ENCODE assay signal across 21 cellular contexts in genomic region chr12:5535531-5535930, GRCh38.
DNase-seq lines count a peak whose midpoint lies in the region; ATAC-seq and TF ChIP-seq lines count a peak whose summit lies in the region.
"Had no signal": no experiment of that assay in that cellular context is flagged by ENCODE, and none has a peak within 500 bp of the region (broad histone marks: within the 10 kb centered on the region; RNA-seq: fewer than 3 reads in every experiment).

No MANE protein-coding gene starts in this region.

- WGBS in H9 (ENCODE audit: extremely low coverage, insufficient read length, low lambda C conversion rate) = no CpG with 5 or more reads among the region's 3 CpGs
- WGBS in endodermal cell (ENCODE audit: insufficient coverage in 1 of 2, insufficient read length in 1 of 2), 2 experiments = 95 to 100% methylated on average over 1 to 2 of the region's 3 CpGs
- WGBS in prostate gland = 86% methylated on average over 3 of the region's 3 CpGs
- 94% methylated on average over 3 of the region's 3 CpGs for WGBS in hepatocyte (ENCODE audit: low lambda C conversion rate, missing lambda C conversion rate)

- no peak for TF ChIP-seq POLR2A in prostate gland (IDR thresholded peaks at IDR 0.05)

- H3K27me3 Mint-ChIP-seq in H9 (ENCODE audit: low read depth) = peaks cover 16% of the 10 kb centered on the region
- peaks cover 46% of the 10 kb centered on the region for H3K27me3 Mint-ChIP-seq in endodermal cell (ENCODE audit: insufficient read depth)
- H3K27me3 Mint-ChIP-seq in activated T-cell treated with anti-CD3 and anti-CD28 coated beads, Interleukin-2, amount 50 U/mL, for 72 hours (ENCODE audit: low read depth) = peaks cover 7% of the 10 kb centered on the region
- peaks cover 25% of the 10 kb centered on the region for H3K27me3 Mint-ChIP-seq in CD8-positive, alpha-beta T cell (ENCODE audit: low read depth)

- H3K4me3 Mint-ChIP-seq in H9 (no peak overlapping the region), endodermal cell (no peak overlapping the region)
- H3K4me3 Mint-ChIP-seq in activated T-cell treated with anti-CD3 and anti-CD28 coated beads, Interleukin-2, amount 50 U/mL, for 72 hours = no peak overlapping the region
- H3K4me3 Mint-ChIP-seq in CD8-positive, alpha-beta T cell = no peak overlapping the region
- H3K4me3 Mint-ChIP-seq: B cell; CD4-positive, CD25-positive, alpha-beta regulatory T cell; CD8-positive, alpha-beta memory T cell had no signal

- no peak overlapping the region for H3K4ac ChIP-seq in H9 (ENCODE audit: low read depth, low read length)

- H2BK20ac ChIP-seq in H9 (ENCODE audit: low read depth, low read length, poor library complexity, severe bottlenecking) = peak overlapping the region; percentile 32

- H3K14ac ChIP-seq in H9 (ENCODE audit: insufficient read depth, low read length) = no peak overlapping the region

- H3K27me3 ChIP-seq in H9 (ENCODE audit: insufficient read depth, low read length) (no peaks in the 10 kb centered on the region), endodermal cell (ENCODE audit: control insufficient read depth, insufficient read depth, low read length, poor library complexity, severe bottlenecking) (no peaks in the 10 kb centered on the region), prostate gland (replicated peaks; ENCODE audit: insufficient read depth) (no peaks in the 10 kb centered on the region), hepatocyte (no peaks in the 10 kb centered on the region)
- H3K27me3 ChIP-seq in CD8-positive, alpha-beta T cell (ENCODE audit: insufficient read depth, low read length) = no peaks in the 10 kb centered on the region

- no peak overlapping the region for H2BK120ac ChIP-seq in H9 (ENCODE audit: low read depth, low read length, poor library complexity, severe bottlenecking)

- H3T11ph ChIP-seq in H9 (ENCODE audit: low read length) = no peak overlapping the region

- no peak overlapping the region for H3K23ac ChIP-seq in H9 (ENCODE audit: insufficient read length, low read depth, low read length)

- H3K4me1 ChIP-seq in H9 (ENCODE audit: insufficient read depth, low read length) (peaks cover 4% of the 10 kb centered on the region; the same call in 1 of the 2 replicates), endodermal cell (ENCODE audit: control insufficient read depth, insufficient read depth, low read length) (no peaks in the 10 kb centered on the region), prostate gland (replicated peaks) (no peaks in the 10 kb centered on the region), hepatocyte (ENCODE audit: insufficient read depth) (peaks cover 2% of the 10 kb centered on the region)
- H3K4me1 ChIP-seq in CD8-positive, alpha-beta T cell (ENCODE audit: insufficient read depth, low read length) = no peaks in the 10 kb centered on the region
- H3K4me1 ChIP-seq: A549, BLaER1 had no signal

- ATAC-seq in activated T-cell treated with anti-CD3 and anti-CD28 coated beads, Interleukin-2, amount 50 U/mL, for 72 hours (replicated peaks in 1 of 2) = no peak
- ATAC-seq in CD8-positive, alpha-beta T cell = no peak
- ATAC-seq: A549, HCT116 had no signal

- no peak overlapping the region for H3K4me2 ChIP-seq in H9 (ENCODE audit: insufficient read depth, insufficient read length, low read length)
- no peak overlapping the region for H3K4me2 ChIP-seq in hepatocyte
- H3K4me2 ChIP-seq: A549, BLaER1 had no signal

- H3K4me3 ChIP-seq in AG10803 (ENCODE audit: low read length) (no peak overlapping the region), endodermal cell (ENCODE audit: low read length) (no peak overlapping the region), prostate gland (no peak overlapping the region), hepatocyte (no peak overlapping the region)
- no peak overlapping the region for H3K4me3 ChIP-seq in CD8-positive, alpha-beta T cell (ENCODE audit: low read depth, low read length)
- H3K4me3 ChIP-seq: A549, BLaER1 had no signal

- H3K9me3 Mint-ChIP-seq in H9 (no peaks in the 10 kb centered on the region; a peak in 1 of 5 replicates), endodermal cell (peaks cover 6% of the 10 kb centered on the region)
- peaks cover 0 to 5% of the 10 kb centered on the region in 2 donors for H3K9me3 Mint-ChIP-seq in activated T-cell treated with anti-CD3 and anti-CD28 coated beads, Interleukin-2, amount 50 U/mL, for 72 hours
- peaks cover 6% of the 10 kb centered on the region for H3K9me3 Mint-ChIP-seq in CD8-positive, alpha-beta T cell

- no peaks in the 10 kb centered on the region for H3K9me2 ChIP-seq in hepatocyte (replicated peaks; ENCODE audit: insufficient read depth)

- H2BK5ac ChIP-seq in H9 (ENCODE audit: insufficient read length, low read length) = no peak overlapping the region

- H3K27ac Mint-ChIP-seq in H9 = no peak overlapping the region
- no peak overlapping the region for H3K27ac Mint-ChIP-seq in endodermal cell
- H3K27ac Mint-ChIP-seq in activated T-cell treated with anti-CD3 and anti-CD28 coated beads, Interleukin-2, amount 50 U/mL, for 72 hours = no peak overlapping the region
- no peak overlapping the region for H3K27ac Mint-ChIP-seq in CD8-positive, alpha-beta T cell
- H3K27ac Mint-ChIP-seq: B cell; CD4-positive, CD25-positive, alpha-beta regulatory T cell; CD8-positive, alpha-beta memory T cell had no signal

- no peaks in the 10 kb centered on the region for H4K20me1 ChIP-seq in H9 (ENCODE audit: control insufficient read depth, insufficient read depth, insufficient read length)
- no peaks in the 10 kb centered on the region for H4K20me1 ChIP-seq in hepatocyte (ENCODE audit: insufficient read depth, poor library complexity, severe bottlenecking)
- H4K20me1 ChIP-seq: BLaER1 had no signal

- CTCF ChIA-PET in CD8-positive, alpha-beta T cell (lab: Charles Lee) = no interaction called here

- POLR2A ChIA-PET in CD8-positive, alpha-beta T cell (lab: Charles Lee) = no interaction called here

- H3K9ac ChIP-seq in H9 (ENCODE audit: extremely low read depth, insufficient read length, low read length) (no peak overlapping the region), endodermal cell (ENCODE audit: extremely low read depth, low read length, poor library complexity, severe bottlenecking) (no peak overlapping the region)
- H3K9ac ChIP-seq: BLaER1 had no signal

- H3K27ac ChIP-seq in H9 (ENCODE audit: insufficient read length, low read depth, low read length) = no peak overlapping the region
- H3K27ac ChIP-seq in endodermal cell (ENCODE audit: low read depth, low read length) = no peak overlapping the region
- H3K27ac ChIP-seq in prostate gland = no peak overlapping the region
- no peak overlapping the region for H3K27ac ChIP-seq in CD8-positive, alpha-beta T cell (ENCODE audit: low read depth, low read length)
- H3K27ac ChIP-seq in hepatocyte = no peak overlapping the region
- H3K27ac ChIP-seq: A549, BLaER1, C4-2B had no signal

- H3K36me3 Mint-ChIP-seq in H9 (ENCODE audit: insufficient read depth in 1 of 3, low read depth in 3 of 3) (no peaks in the 10 kb centered on the region; a peak in 1 of 7 replicates), endodermal cell (ENCODE audit: low read depth) (no peaks in the 10 kb centered on the region)
- peaks cover 0 to 2% of the 10 kb centered on the region in 2 donors for H3K36me3 Mint-ChIP-seq in activated T-cell treated with anti-CD3 and anti-CD28 coated beads, Interleukin-2, amount 50 U/mL, for 72 hours (ENCODE audit: insufficient read depth in 2 of 2)
- no peaks in the 10 kb centered on the region for H3K36me3 Mint-ChIP-seq in CD8-positive, alpha-beta T cell
- H3K36me3 Mint-ChIP-seq: CD4-positive, CD25-positive, alpha-beta regulatory T cell; CD8-positive, alpha-beta memory T cell had no signal

- no peak overlapping the region for H3K56ac ChIP-seq in H9 (ENCODE audit: insufficient read length, low read depth, low read length)

- no peak overlapping the region for H2BK12ac ChIP-seq in H9 (ENCODE audit: insufficient read length, low read depth, low read length)

- DNase-seq in AG10803 (ENCODE audit: low read depth) = peak; percentile 78
- DNase-seq in EL = peak; percentile 67
- no peak for DNase-seq in H9
- DNase-seq in endodermal cell = peak; percentile 5
- DNase-seq in prostate gland (ENCODE audit: low spot score) = no peak
- no peak for DNase-seq in activated T-cell treated with anti-CD3 and anti-CD28 coated beads, Interleukin-2, amount 50 U/mL, for 72 hours
- no peak for DNase-seq in CD8-positive, alpha-beta T cell
- no peak for DNase-seq in hepatocyte (ENCODE audit: low spot score)
- DNase-seq: 8988T; ACHN; CD4-positive, CD25-positive, alpha-beta regulatory T cell; CD8-positive, alpha-beta memory T cell; DMS53; DMS79 treated with DMSO at 0.1 percent for 48 hours; GDM1; H7 had no signal

- H4K91ac ChIP-seq in H9 (ENCODE audit: insufficient read length, low read depth, low read length) = no peak overlapping the region

- H3K23me2 ChIP-seq in H9 (ENCODE audit: insufficient read length, low read depth, low read length, poor library complexity, severe bottlenecking) = no peaks in the 10 kb centered on the region

- H2AFZ ChIP-seq in H9 (ENCODE audit: low read length) (no peak overlapping the region), hepatocyte (no peak overlapping the region)

- H3K79me2 ChIP-seq in H9 (ENCODE audit: insufficient read depth, low read length) (no peaks in the 10 kb centered on the region), hepatocyte (no peaks in the 10 kb centered on the region)

- no peak overlapping the region for H3K18ac ChIP-seq in H9 (ENCODE audit: insufficient read length, low read depth, low read length)

- no peak overlapping the region for H2AK5ac ChIP-seq in H9 (ENCODE audit: insufficient read length, low read length)

- H4K5ac ChIP-seq in H9 (ENCODE audit: insufficient read length, low read depth, low read length) = peak overlapping the region; percentile 42

- no peak overlapping the region for H4K8ac ChIP-seq in H9 (replicated peaks; ENCODE audit: insufficient read length, low read depth, low read length)

- no peaks in the 10 kb centered on the region for H3K36me3 ChIP-seq in endodermal cell (ENCODE audit: control insufficient read depth, insufficient read depth, low read length)
- no peaks in the 10 kb centered on the region for H3K36me3 ChIP-seq in prostate gland
- H3K36me3 ChIP-seq in CD8-positive, alpha-beta T cell (ENCODE audit: insufficient read depth, low read length) = no peaks in the 10 kb centered on the region
- no peaks in the 10 kb centered on the region for H3K36me3 ChIP-seq in hepatocyte (replicated peaks; ENCODE audit: insufficient read depth, low read depth)
- H3K36me3 ChIP-seq: BLaER1 had no signal

- no peak overlapping the region for H2BK15ac ChIP-seq in H9 (ENCODE audit: low read depth, low read length)

- no peaks in the 10 kb centered on the region for H3K79me1 ChIP-seq in H9 (ENCODE audit: insufficient read depth, low read depth, low read length, poor library complexity, severe bottlenecking)

- no peaks in the 10 kb centered on the region for H3K9me3 ChIP-seq in H9 (ENCODE audit: control insufficient read depth, low read depth, low read length)
- H3K9me3 ChIP-seq in endodermal cell (ENCODE audit: control insufficient read depth, low read length) = peaks cover 3% of the 10 kb centered on the region
- no peaks in the 10 kb centered on the region for H3K9me3 ChIP-seq in prostate gland
- no peaks in the 10 kb centered on the region for H3K9me3 ChIP-seq in CD8-positive, alpha-beta T cell (ENCODE audit: low read length)
- H3K9me3 ChIP-seq in hepatocyte (ENCODE audit: low read depth) = no peaks in the 10 kb centered on the region
- H3K9me3 ChIP-seq: A549, BLaER1 had no signal

- no peak for TF ChIP-seq CTCF in AG10803 (conservative IDR thresholded peaks at IDR 0.05; ENCODE audit: low read length)
- no peak for TF ChIP-seq CTCF in H9 (conservative IDR thresholded peaks at IDR 0.05)
- TF ChIP-seq CTCF in endodermal cell (conservative IDR thresholded peaks at IDR 0.05) = no peak
- no peak for TF ChIP-seq CTCF in prostate gland (IDR thresholded peaks at IDR 0.05)
- TF ChIP-seq CTCF in CD8-positive, alpha-beta T cell (IDR thresholded peaks at IDR 0.05) = no peak
- no peak for TF ChIP-seq CTCF in hepatocyte (IDR thresholded peaks at IDR 0.05; ENCODE audit: poor library complexity)

- peaks cover 18 to 21% of the 10 kb centered on the region in 2 experiments for H3K4me1 Mint-ChIP-seq in H9
- H3K4me1 Mint-ChIP-seq in endodermal cell = peaks cover 16% of the 10 kb centered on the region
- H3K4me1 Mint-ChIP-seq in activated T-cell treated with anti-CD3 and anti-CD28 coated beads, Interleukin-2, amount 50 U/mL, for 72 hours (ENCODE audit: low read depth) = no peaks in the 10 kb centered on the region
- no peaks in the 10 kb centered on the region for H3K4me1 Mint-ChIP-seq in CD8-positive, alpha-beta T cell (ENCODE audit: low read depth)
- H3K4me1 Mint-ChIP-seq: B cell; CD4-positive, CD25-positive, alpha-beta regulatory T cell; CD8-positive, alpha-beta memory T cell had no signal

- intact Hi-C loops in prostate gland (cut with DNase I) = no loop called here
- intact Hi-C loops in CD8-positive, alpha-beta T cell (cut with DNase I, micrococcal nuclease) = no loop called here

Comparison
In these comparisons a context has a peak if more than half of its experiments do, and no peak if none do; other contexts are left out.
1. DNase-seq: peak in AG10803 (single experiment), EL (single experiment) and endodermal cell (single experiment); none in H9 (single experiment), prostate gland (single experiment), activated T-cell treated with anti-CD3 and anti-CD28 coated beads, Interleukin-2, amount 50 U/mL, for 72 hours (0 of 2), CD8-positive, alpha-beta T cell (0 of 7) and hepatocyte (single experiment).